9 cellular contexts compared by ENCODE assay signal in the genomic region with DNA sequence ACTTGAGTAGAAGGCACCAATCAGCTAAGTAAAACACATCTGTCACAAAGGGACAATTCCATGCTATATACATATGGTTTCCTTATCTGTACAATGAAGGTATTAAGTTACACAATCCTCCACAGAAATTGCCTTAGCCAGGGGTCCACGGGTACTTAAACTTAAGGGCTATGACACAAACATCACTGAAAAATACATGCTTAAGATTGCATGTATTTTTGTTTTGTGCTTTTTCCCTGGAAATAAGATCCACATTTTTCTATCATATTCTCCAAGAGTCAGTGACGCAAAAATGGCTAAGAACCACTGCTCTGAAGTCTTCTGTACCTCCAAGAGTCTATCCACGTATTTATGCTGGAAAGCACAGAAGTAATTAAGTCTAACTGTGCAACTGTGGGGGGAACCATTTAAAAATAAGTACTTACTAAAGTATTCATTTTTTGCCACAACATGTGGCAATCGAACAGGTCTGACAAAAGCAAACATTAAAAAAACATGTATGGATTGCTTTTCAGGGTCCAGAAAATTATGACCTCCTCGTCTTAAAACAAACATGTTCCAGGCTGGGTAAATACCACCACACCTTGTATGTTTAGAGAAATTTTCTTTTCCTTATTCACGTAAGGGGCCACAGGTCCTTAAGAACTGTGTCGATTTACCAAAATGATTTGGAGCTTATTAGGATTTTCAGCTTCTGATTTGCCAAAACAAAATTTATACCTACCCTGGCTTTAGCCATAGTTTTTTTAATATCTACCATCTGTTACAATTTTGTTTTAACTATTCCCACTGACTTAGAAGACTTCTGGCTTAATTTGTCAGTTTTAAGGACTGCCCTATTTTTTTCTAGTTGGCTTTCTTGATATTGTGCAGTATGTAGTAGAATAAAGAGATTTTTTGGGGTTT. TPM values are rescaled to one million over a fixed set of nuclear protein-coding genes. Genes with fewer than 3 reads are reported as not detected.
DNase-seq lines count a peak whose midpoint lies in the region; ATAC-seq, FAIRE-seq and TF ChIP-seq lines count a peak whose summit lies in the region.
"Had no signal": no experiment of that assay in that cellular context is flagged by ENCODE, and none has a peak within 500 bp of the region (broad histone marks: within the 10 kb centered on the region; RNA-seq: fewer than 3 reads in every experiment).

No MANE protein-coding gene starts in this region.

- peaks cover 34 to 68% of the 10 kb centered on the region in 2 donors for H3K36me3 Mint-ChIP-seq in activated T-cell treated with anti-CD3 and anti-CD28 coated beads, Interleukin-2, amount 50 U/mL, for 72 hours (ENCODE audit: insufficient read depth in 2 of 2)

- CTCF ChIA-PET in GM12878 (lab: Yijun Ruan, JAX), result interaction anchor here (1.0 to 3.4 kb wide), 4 partner anchors 17 to 245 kb away, joined by 3 to 13 read pairs (median 4); no protein-coding TSS in a partner anchor

- H3K27me3 Mint-ChIP-seq in activated T-cell treated with anti-CD3 and anti-CD28 coated beads, Interleukin-2, amount 50 U/mL, for 72 hours (ENCODE audit: low read depth), result no peaks in the 10 kb centered on the region

- intact Hi-C loops in GM12878 (cut with micrococcal nuclease; ENCODE audit: unreplicated experiment), result loop anchor here (5.0 to 10.0 kb wide), 9 partner anchors 103 to 1155 kb away; partner anchors contain the start of genes ANO6 and SCAF11
- intact Hi-C loops in lower lobe of right lung (cut with DNase I), result no loop called here
- intact Hi-C loops in transverse colon (cut with DNase I; ENCODE audit: low total_unique reads), result loop anchor here (5.0 kb wide), 1 partner anchor 293 kb away; no protein-coding TSS in a partner anchor

- peak overlapping the region; percentile 100 for H3K27ac Mint-ChIP-seq in activated T-cell treated with anti-CD3 and anti-CD28 coated beads, Interleukin-2, amount 50 U/mL, for 72 hours

- POLR2A ChIA-PET in GM12878 (lab: Charles Lee), result interaction anchor here (0.5 to 2.9 kb wide), 3 partner anchors 21 to 354 kb away, joined by 3 to 12 read pairs (median 3); no protein-coding TSS in a partner anchor

- H3K27me3 ChIP-seq in GM12878 (replicated peaks in 1 of 2; ENCODE audit: control insufficient read depth in 2 of 2, insufficient read depth in 2 of 2, low read length in 1 of 2), result no peaks in the 10 kb centered on the region
- H3K27me3 ChIP-seq in lower lobe of right lung (ENCODE audit: low read depth), result no peaks in the 10 kb centered on the region
- no peaks in the 10 kb centered on the region for H3K27me3 ChIP-seq in transverse colon

- peak overlapping the region; percentile 83 for H3K4me2 ChIP-seq in GM12878 (ENCODE audit: control insufficient read depth, insufficient read depth)

- H3K27ac ChIP-seq in GM12878 (ENCODE audit: control insufficient read depth, insufficient read depth), result peak overlapping the region; percentile 8; the same call in 1 of the 2 replicates
- H3K27ac ChIP-seq in lower lobe of right lung, result peak overlapping the region; percentile 92
- H3K27ac ChIP-seq in transverse colon, result peak overlapping the region; percentile 99 to 100 (median 100)

- no peak for TF ChIP-seq CTCF in GM12878 (IDR thresholded peaks at IDR 0.05 in 2 of 3, conservative IDR thresholded peaks at IDR 0.05 in 1 of 3; ENCODE audit: control insufficient read depth in 2 of 3, extremely low read depth in 1 of 3, insufficient read depth in 1 of 3, low read depth in 3 of 3, low read length in 3 of 3)
- no peak for TF ChIP-seq CTCF in lower lobe of right lung (IDR thresholded peaks at IDR 0.05)
- no peak for TF ChIP-seq CTCF in transverse colon (IDR thresholded peaks at IDR 0.05)
- no peak for TF ChIP-seq CTCF in omental fat pad (IDR thresholded peaks at IDR 0.05)

- no peaks in the 10 kb centered on the region; the same call in 1 of the 2 replicates for H4K20me1 ChIP-seq in GM12878 (ENCODE audit: control insufficient read depth, insufficient read depth)

- no peak for ATAC-seq in activated T-cell treated with anti-CD3 and anti-CD28 coated beads, Interleukin-2, amount 50 U/mL, for 72 hours (replicated peaks in 1 of 2)
- no peak for ATAC-seq in GM12878
- no peak for ATAC-seq in lower lobe of right lung
- ATAC-seq in GM18519 (IDR thresholded peaks at IDR 0.05; ENCODE audit: low FRiP score, unreplicated experiment), result no peak
- no peak for ATAC-seq in omental fat pad (ENCODE audit: low FRiP score)

- H2AFZ ChIP-seq in GM12878 (ENCODE audit: control insufficient read depth, low read depth, low read length), result no peak overlapping the region

- H3K9ac ChIP-seq in GM12878 (ENCODE audit: control insufficient read depth, insufficient read depth, low read length), result peak overlapping the region; percentile 42; the same call in 1 of the 2 replicates

- RAD21 ChIA-PET in GM12878 (lab: Charles Lee; ENCODE audit: unreplicated experiment), result interaction anchor here (1.2 to 3.4 kb wide), 8 partner anchors 13 to 305 kb away, joined by 3 to 19 read pairs (median 8); partner anchors contain the start of gene SLC38A1

- H3K4me1 Mint-ChIP-seq in activated T-cell treated with anti-CD3 and anti-CD28 coated beads, Interleukin-2, amount 50 U/mL, for 72 hours (ENCODE audit: low read depth), result peaks cover 85% of the 10 kb centered on the region

- in situ Hi-C loops in GM12878 (cut with MboI) (loop anchor here (5.0 kb wide), 1 partner anchor 102 kb away; the partner anchor contains the start of gene SLC38A1), transverse colon (cut with MboI; ENCODE audit: low pct_ligation_motif_present in 1 of 4, low pct_unique_long_range_greater_than_20kb in 1 of 4, low sequenced_read_pairs in 3 of 4) (loop anchor here in 2 of 4 donors (10.0 to 25.0 kb wide), 3 partner anchors 293 to 568 kb away; no protein-coding TSS in a partner anchor)

- TF ChIP-seq EP300 in GM12878 (IDR thresholded peaks at IDR 0.05; ENCODE audit: borderline replicate concordance in 1 of 2, control insufficient read depth in 1 of 2, low read depth in 2 of 2, low read length in 2 of 2), result no peak
- TF ChIP-seq EP300 in transverse colon (IDR thresholded peaks at IDR 0.05; ENCODE audit: low read depth), result no peak

- no peak for FAIRE-seq in GM12878 (lab: Jason Lieb, UNC)

- H3K9me3 ChIP-seq in GM12878 (replicated peaks; ENCODE audit: control insufficient read depth, insufficient read depth, low read length) (no peaks in the 10 kb centered on the region), lower lobe of right lung (no peaks in the 10 kb centered on the region), transverse colon (no peaks in the 10 kb centered on the region)

- H3K9me3 Mint-ChIP-seq in activated T-cell treated with anti-CD3 and anti-CD28 coated beads, Interleukin-2, amount 50 U/mL, for 72 hours, result no peaks in the 10 kb centered on the region

- no peak for TF ChIP-seq RAD21 in GM12878 (IDR thresholded peaks at IDR 0.05; ENCODE audit: insufficient read depth, low read depth, low read length)

- H3K4me1 ChIP-seq in GM12878 (ENCODE audit: control insufficient read depth, insufficient read depth, low read length) (peaks cover 24% of the 10 kb centered on the region), lower lobe of right lung (peaks cover 71% of the 10 kb centered on the region), transverse colon (peaks cover 46 to 69% (median 61%) of the 10 kb centered on the region in 4 donors)

- peak overlapping the region; percentile 75 for H3K4me3 ChIP-seq in GM12878
- peak overlapping the region; percentile 90 for H3K4me3 ChIP-seq in lower lobe of right lung
- peak overlapping the region; percentile 96 to 99 (median 98) for H3K4me3 ChIP-seq in transverse colon

- no peak for TF ChIP-seq POLR2A in GM12878 (IDR thresholded peaks at IDR 0.05; ENCODE audit: low read depth, low read length)
- no peak for TF ChIP-seq POLR2A in transverse colon (IDR thresholded peaks at IDR 0.05)

- no TSS peak for BruUV-seq in GM12878 (replicated peaks; lab: Mats Ljungman, UMichigan)

- H3K79me2 ChIP-seq in GM12878 (ENCODE audit: control insufficient read depth, insufficient read depth, low read length), result peaks cover 75% of the 10 kb centered on the region

- SMC1A ChIA-PET in GM12878 (lab: Charles Lee; ENCODE audit: uncharacterized antibody, unreplicated experiment), result interaction anchor here (0.9 to 4.5 kb wide), 13 partner anchors 12 to 300 kb away, joined by 3 to 28 read pairs (median 6); no protein-coding TSS in a partner anchor

- 79% methylated on average over 7 of the region's 7 CpGs for WGBS in GM12878 (ENCODE audit: insufficient coverage, insufficient replicate concordance, low lambda C conversion rate, missing lambda C conversion rate)
- WGBS in transverse colon (ENCODE audit: low coverage in 1 of 2), 2 donors, result 19 to 26% methylated on average over 7 of the region's 7 CpGs

- DNase-seq in activated T-cell treated with anti-CD3 and anti-CD28 coated beads, Interleukin-2, amount 50 U/mL, for 72 hours, result no peak
- no peak for DNase-seq in activated T-cell treated with anti-CD3 and anti-CD28 coated beads, Interleukin-2, amount 50 U/mL, for 1 hour
- no peak for DNase-seq in GM12878 (ENCODE audit: low read depth, low spot score)
- no peak for DNase-seq in lower lobe of right lung
- no peak for DNase-seq in transverse colon
- no peak for DNase-seq in omental fat pad (ENCODE audit: low spot score)
- no peak for DNase-seq in NCI-H187 (lab: John Stamatoyannopoulos, UW)
- DNase-seq: DMS153 had no signal

- H3K36me3 ChIP-seq in GM12878 (ENCODE audit: control insufficient read depth in 2 of 2, insufficient read depth in 2 of 2, low read length in 1 of 2), result peaks cover 2 to 37% of the 10 kb centered on the region in 2 experiments
- peaks cover 65% of the 10 kb centered on the region for H3K36me3 ChIP-seq in lower lobe of right lung
- peaks cover 0 to 61% (median 30%) of the 10 kb centered on the region in 4 donors for H3K36me3 ChIP-seq in transverse colon

- peak overlapping the region; percentile 99 for H3K4me3 Mint-ChIP-seq in activated T-cell treated with anti-CD3 and anti-CD28 coated beads, Interleukin-2, amount 50 U/mL, for 72 hours

RNA-seq across cellular contexts. Expression of gene SLC38A2, which starts 2.8 kb away (rescaled TPM):
- 100 to 1,000 TPM; 481 to 496 TPM for total RNA-seq in activated T-cell treated with anti-CD3 and anti-CD28 coated beads, Interleukin-2, amount 50 U/mL, for 72 hours
- 920 and 952 TPM in 2 replicates for total RNA-seq in GM12878 (2013; cell fraction: nucleolus; rRNA removed)
- total RNA-seq in GM12878 (2014; rRNA removed) (117 and 156 TPM in 2 replicates), GM12878 (2014; rRNA removed; fragmentation: Illumina TruSeq; extraction: Trizol) (109 and 111 TPM in 2 replicates), GM12878 (2021) (112 and 118 TPM in 2 replicates), lower lobe of right lung (284 TPM), transverse colon (100 to 1,000 TPM; 104 to 300 (median 229) TPM), omental fat pad (100 to 1,000 TPM; 379 to 669 (median 479) TPM)
- 21.8 TPM for polyA plus RNA-seq in GM12878 (2011; ENCODE audit: low read depth)
- polyA plus RNA-seq in GM12878 (2011; rRNA removed) (103 and 142 TPM in 2 replicates), GM12878 (2014; fragmentation: Illumina TruSeq; extraction: Trizol) (84.2 and 115 TPM in 2 replicates), GM12878 (2014; fragmentation: Nextera tagmentation; extraction: Ambion mirVana) (10 to 100 TPM; 36.2 to 47.3 TPM), GM12878 (2014; rRNA removed) (48.4 and 61.8 TPM in 2 replicates), GM12878 (2016; fragmentation: Nextera tagmentation; extraction: Ambion mirVana) (10 to 100 TPM; 69.2 to 75.3 TPM)
- polyA plus RNA-seq in GM12878 (2011; cell fraction: cytosol; rRNA removed), result 39.8 and 59.5 TPM in 2 replicates
- 187 and 191 TPM in 2 replicates for polyA plus RNA-seq in GM12878 (2011; cell fraction: nucleus; rRNA removed)
- 37.4 and 49.1 TPM in 2 replicates for polyA plus RNA-seq in GM12878 (2012)
- polyA minus RNA-seq in GM12878 (2011; rRNA and poly(A)+ RNA removed), result 84.7 and 105 TPM in 2 replicates
- 40.1 and 47.0 TPM in 2 replicates for polyA minus RNA-seq in GM12878 (2011; cell fraction: cytosol; rRNA and poly(A)+ RNA removed)
- 239 and 256 TPM in 2 replicates for polyA minus RNA-seq in GM12878 (2011; cell fraction: nucleus; rRNA and poly(A)+ RNA removed)

Comparison
In these comparisons a context has a peak if more than half of its experiments do, and no peak if none do; other contexts are left out.
1. H3K27ac ChIP-seq: peak in every context shown above with its lines; median percentile 100 in transverse colon; 92 in lower lobe of right lung; 8 in GM12878.